12 cellular contexts compared by ENCODE assay signal in the genomic region with DNA sequence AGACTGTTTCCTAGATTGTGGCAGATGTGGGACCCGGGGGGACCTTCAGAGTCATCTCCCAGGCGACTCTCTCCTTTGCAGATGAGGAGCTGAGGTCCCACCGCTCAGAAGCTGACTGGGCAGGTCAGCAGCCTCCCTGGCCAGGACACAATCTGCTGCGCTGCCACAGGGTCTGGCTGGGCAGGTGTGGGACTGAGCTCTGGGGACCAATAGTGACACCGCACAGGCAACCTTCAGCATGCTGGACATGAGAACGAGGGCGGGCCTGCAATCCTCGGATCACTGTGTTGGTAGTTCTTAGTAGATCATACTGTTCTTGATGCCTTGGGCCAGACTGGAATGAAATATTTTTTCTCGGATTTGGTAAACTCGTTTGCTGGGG. TPM values are rescaled to one million over a fixed set of nuclear protein-coding genes. Genes with fewer than 3 reads are reported as not detected.
DNase-seq lines count a peak whose midpoint lies in the region; ATAC-seq, FAIRE-seq and TF ChIP-seq lines count a peak whose summit lies in the region.
"Had no signal": no experiment of that assay in that cellular context is flagged by ENCODE, and none has a peak within 500 bp of the region (broad histone marks: within the 10 kb centered on the region; RNA-seq: fewer than 3 reads in every experiment).

No MANE protein-coding gene starts in this region.

- peaks cover 6% of the 10 kb centered on the region for H3K36me3 ChIP-seq in osteoblast (ENCODE audit: insufficient read depth, low read length)

- H2AFZ ChIP-seq in osteoblast (ENCODE audit: low read length), result peak overlapping the region; percentile 34

- H3K27ac ChIP-seq in A549 (peak overlapping the region; percentile 76 to 83), osteoblast (ENCODE audit: low read depth, low read length) (peak overlapping the region; percentile 52)

- FAIRE-seq in A549 (lab: Jason Lieb, UNC), result no peak
- FAIRE-seq: GM18507 had no signal

- POLR2A ChIA-PET in A549 (lab: Yijun Ruan, JAX), result interaction anchor here (0.8 to 1.4 kb wide), 4 partner anchors 12 to 59 kb away, joined by 3 to 5 read pairs (median 4); partner anchors contain the start of gene RHEB

- H3K4me2 ChIP-seq in A549 (peak overlapping the region; percentile 83), osteoblast (ENCODE audit: insufficient read depth, low read length) (peak overlapping the region; percentile 79)

- CTCF ChIA-PET in A549 (lab: Yijun Ruan, JAX), result interaction anchor here (0.7 to 10.9 kb wide), 17 partner anchors 8 to 322 kb away, joined by 3 to 89 read pairs (median 4); partner anchors contain the start of genes CRYGN and RHEB

- TF ChIP-seq POLR2A in A549 (IDR thresholded peaks at IDR 0.05; ENCODE audit: low read length), result no peak

- peak; percentile 36 to 44 for ATAC-seq in A549
- peak; percentile 45 for ATAC-seq in Right ventricle myocardium superior (ENCODE audit: poor library complexity)
- ATAC-seq in GM21528 (IDR thresholded peaks at IDR 0.05; ENCODE audit: low FRiP score, unreplicated experiment), result no peak
- ATAC-seq in GM21737 (IDR thresholded peaks at IDR 0.05; ENCODE audit: unreplicated experiment), result no peak
- ATAC-seq in GM21515 (IDR thresholded peaks at IDR 0.05; ENCODE audit: unreplicated experiment), result no peak
- ATAC-seq: activated CD8-positive, alpha-beta memory T cell treated with anti-CD3 and anti-CD28 coated beads, Interleukin-2, amount 10 ng/mL, durations not matched to agents 7 days and 5 days had no signal

- no peaks in the 10 kb centered on the region for H3K79me2 ChIP-seq in osteoblast (ENCODE audit: insufficient read depth, low read length)

- no peaks in the 10 kb centered on the region for H4K20me1 ChIP-seq in osteoblast (ENCODE audit: insufficient read depth, low read length)

- H3K4me1 ChIP-seq in A549 (peaks cover 23% of the 10 kb centered on the region), osteoblast (ENCODE audit: insufficient read depth, low read length) (peaks cover 23% of the 10 kb centered on the region)

- DNase-seq in A549 (ENCODE audit: low read depth in 1 of 2, low spot score in 1 of 2) (no peak), Right ventricle myocardium superior (peak; percentile 61), osteoblast (ENCODE audit: insufficient read length, low spot score, missing footprints) (no peak), EL (no peak)
- DNase-seq: activated CD8-positive, alpha-beta memory T cell treated with anti-CD3 and anti-CD28 coated beads, Interleukin-2, amount 10 ng/mL, durations not matched to agents 7 days and 5 days; MM.1S had no signal

- no peak for TF ChIP-seq CTCF in A549 (IDR thresholded peaks at IDR 0.05)
- no peak for TF ChIP-seq CTCF in WI38 (IDR thresholded peaks at IDR 0.05; ENCODE audit: low read depth, low read length)
- no peak for TF ChIP-seq CTCF in osteoblast (IDR thresholded peaks at IDR 0.05; ENCODE audit: extremely low read depth, low read depth, low read length)

- peaks cover 32% of the 10 kb centered on the region for H3K9me3 ChIP-seq in A549
- peaks cover 3% of the 10 kb centered on the region for H3K9me3 ChIP-seq in osteoblast (ENCODE audit: low read depth, low read length)

- WGBS in A549 (ENCODE audit: missing lambda C conversion rate), result 80% methylated on average over 10 of the region's 10 CpGs

- intact Hi-C loops in Right ventricle myocardium superior (cut with DNase I), result loop anchor here (5.0 kb wide), 1 partner anchor 52 kb away; no protein-coding TSS in a partner anchor

- no peak overlapping the region; the same call in 2 of the 3 replicates for H3K4me3 ChIP-seq in A549
- peak overlapping the region; percentile 29 for H3K4me3 ChIP-seq in WI38 (ENCODE audit: low read depth, low read length)
- H3K4me3 ChIP-seq in osteoblast (ENCODE audit: insufficient read depth, low read length), result peak overlapping the region; percentile 56

- no peaks in the 10 kb centered on the region for H3K27me3 ChIP-seq in osteoblast (ENCODE audit: insufficient read depth, low read length)

- TF ChIP-seq RAD21 in A549 (conservative IDR thresholded peaks at IDR 0.05 in 1 of 2, IDR thresholded peaks at IDR 0.05 in 1 of 2), result no peak

- TF ChIP-seq EP300 in A549 (IDR thresholded peaks at IDR 0.05), result no peak

TF ChIP-seq in A549, 52 proteins besides CTCF, POLR2A, EP300 and RAD21:
- TF ChIP-seq EHMT2 (IDR thresholded peaks at IDR 0.05; ENCODE audit: low read depth) (no peak), SMC3 (IDR thresholded peaks at IDR 0.05) (no peak), POLR2AphosphoS2 (conservative IDR thresholded peaks at IDR 0.05; ENCODE audit: low read length) (no peak), ZNF302 (CRISPR knock-in tag; IDR thresholded peaks at IDR 0.05) (no peak), FOSL2 (IDR thresholded peaks at IDR 0.05) (no peak), FOSL2 (CRISPR knock-in tag; IDR thresholded peaks at IDR 0.05) (no peak), GATA3 (IDR thresholded peaks at IDR 0.05; ENCODE audit: borderline replicate concordance) (no peak), TP53 (CRISPR knock-in tag; IDR thresholded peaks at IDR 0.05) (no peak), NFE2L2 (conservative IDR thresholded peaks at IDR 0.05; ENCODE audit: low read length) (no peak), RCOR1 (IDR thresholded peaks at IDR 0.05; ENCODE audit: low read depth, low read length) (no peak), HDAC2 (IDR thresholded peaks at IDR 0.05) (no peak), USF2 (IDR thresholded peaks at IDR 0.05) (no peak), JUN (IDR thresholded peaks at IDR 0.05) (no peak), FOXS1 (CRISPR knock-in tag; IDR thresholded peaks at IDR 0.05) (no peak), CBX2 (IDR thresholded peaks at IDR 0.05; ENCODE audit: borderline replicate concordance, low read depth) (no peak), MAZ (IDR thresholded peaks at IDR 0.05; ENCODE audit: borderline replicate concordance, low read depth, low read length) (no peak), CEBPB (IDR thresholded peaks at IDR 0.05) (no peak)

RNA-seq across cellular contexts. Expression of gene CRYGN, which starts 20.5 kb away (rescaled TPM):
- not detected in 2 replicates for polyA plus RNA-seq in A549 (2011; rRNA removed)
- polyA plus RNA-seq in A549 (2012; cell fraction: cytosol; rRNA removed), result 0.06 TPM in 1 of 2 replicates, not detected in the other
- 0.11 TPM in 1 of 2 replicates, not detected in the other for polyA plus RNA-seq in A549 (2012; cell fraction: nucleus; rRNA removed)
- 0.07 TPM in 1 of 3 replicates, not detected in the others for polyA plus RNA-seq in A549 (2017; fragmentation: RNase III; extraction: RNeasy Plus Mini Kit Qiagen cat#74134 plus additional on column Dnase treatment)
- polyA minus RNA-seq in A549 (2011; rRNA and poly(A)+ RNA removed), result 0.15 TPM in 1 of 2 replicates, not detected in the other
- total RNA-seq in Right ventricle myocardium superior, result 0.43 TPM
- 0.59 and 0.72 TPM in 2 replicates for total RNA-seq in osteoblast
- total RNA-seq: activated CD8-positive, alpha-beta memory T cell treated with anti-CD3 and anti-CD28 coated beads, Interleukin-2, amount 10 ng/mL, durations not matched to agents 7 days and 5 days had no signal

RNA-seq across cellular contexts. Expression of gene WDR86, which starts 50.6 kb away (rescaled TPM):
- polyA plus RNA-seq in A549 (2011; rRNA removed) (0.19 and 0.44 TPM in 2 replicates), A549 (2017; fragmentation: RNase III; extraction: RNeasy Plus Mini Kit Qiagen cat#74134 plus additional on column Dnase treatment) (0.17 to 0.28 TPM (median 0.18 TPM) in 3 replicates)
- polyA plus RNA-seq in A549 (2012; cell fraction: cytosol; rRNA removed), result 0.12 and 0.13 TPM in 2 replicates
- 1.1 and 1.3 TPM in 2 replicates for polyA plus RNA-seq in A549 (2012; cell fraction: nucleus; rRNA removed)
- 1.0 and 1.4 TPM in 2 replicates for polyA minus RNA-seq in A549 (2011; rRNA and poly(A)+ RNA removed)
- total RNA-seq in Right ventricle myocardium superior (0.48 TPM), osteoblast (8.5 and 15.6 TPM in 2 replicates)
- total RNA-seq: myocyte had no signal

RNA-seq across cellular contexts. Expression of gene RHEB, which starts 59.2 kb away (rescaled TPM):
- polyA plus RNA-seq in A549 (2011; rRNA removed) (148 and 198 TPM in 2 replicates), A549 (2017; fragmentation: RNase III; extraction: RNeasy Plus Mini Kit Qiagen cat#74134 plus additional on column Dnase treatment) (102 to 112 TPM (median 110 TPM) in 3 replicates)
- 61.9 and 65.5 TPM in 2 replicates for polyA plus RNA-seq in A549 (2012; cell fraction: cytosol; rRNA removed)
- polyA plus RNA-seq in A549 (2012; cell fraction: nucleus; rRNA removed), result 27.8 and 48.0 TPM in 2 replicates
- 15.0 and 17.8 TPM in 2 replicates for polyA minus RNA-seq in A549 (2011; rRNA and poly(A)+ RNA removed)
- total RNA-seq in Right ventricle myocardium superior (119 TPM), osteoblast (63.4 and 77.8 TPM in 2 replicates)

Comparison
In these comparisons a context has a peak if more than half of its experiments do, and no peak if none do; other contexts are left out.
1. ATAC-seq: peak in A549 (2 of 2) and Right ventricle myocardium superior (single experiment); none in GM21528 (single experiment), GM21737 (single experiment) and GM21515 (single experiment).